17 cellular contexts compared by ENCODE assay signal in the genomic region with DNA sequence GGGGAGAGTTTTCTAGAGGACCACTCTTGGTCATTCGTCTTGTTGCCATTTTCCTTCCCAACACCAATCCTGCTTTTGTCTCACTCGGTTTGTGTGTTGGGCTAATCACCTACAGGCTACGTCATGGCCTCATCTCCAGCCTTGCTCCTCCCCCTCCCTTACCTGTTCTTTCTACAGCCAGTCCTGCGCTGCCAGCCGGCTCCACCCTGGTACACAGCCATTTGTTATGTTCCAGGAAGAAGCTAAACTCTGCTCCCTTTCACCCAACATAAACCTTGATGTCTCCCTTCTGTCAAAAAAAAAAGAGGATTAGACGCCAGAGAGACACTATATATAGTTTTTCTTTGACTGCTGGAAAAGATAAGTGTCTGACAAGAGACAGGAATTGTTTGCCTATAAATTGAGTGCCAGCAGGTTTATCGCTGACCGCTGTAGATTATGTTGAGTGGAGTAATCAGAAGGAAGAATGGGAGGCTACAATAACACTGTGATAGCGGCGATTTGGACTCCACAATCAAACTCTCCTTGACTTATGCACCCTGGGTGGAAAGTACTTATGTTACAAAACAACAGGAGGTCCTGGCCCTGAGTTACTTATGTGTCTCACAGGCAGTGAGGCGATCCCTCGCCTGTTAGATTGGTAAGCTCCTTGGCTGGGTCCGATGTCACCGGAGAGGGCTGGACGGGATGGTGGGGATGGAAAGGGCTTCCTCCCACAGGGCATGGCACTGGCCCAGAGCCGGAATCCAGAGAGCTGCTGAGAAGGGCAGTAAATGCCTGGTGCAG.
DNase-seq lines count a peak whose midpoint lies in the region; ATAC-seq and TF ChIP-seq lines count a peak whose summit lies in the region.
"Had no signal": no experiment of that assay in that cellular context is flagged by ENCODE, and none has a peak within 500 bp of the region (broad histone marks: within the 10 kb centered on the region; RNA-seq: fewer than 3 reads in every experiment).

No MANE protein-coding gene starts in this region.

- no peaks in the 10 kb centered on the region for H4K20me1 ChIP-seq in GM23338 (replicated peaks; ENCODE audit: insufficient read depth)

- H2AFZ ChIP-seq in GM23338, result no peak overlapping the region
- H2AFZ ChIP-seq: GM23248 had no signal

- no peak for TF ChIP-seq CTCF in GM23338 (conservative IDR thresholded peaks at IDR 0.05; ENCODE audit: low read depth in 2 of 2)
- no peak for TF ChIP-seq CTCF in colonic mucosa (IDR thresholded peaks at IDR 0.05)

- peaks cover 2% of the 10 kb centered on the region for H3K27me3 Mint-ChIP-seq in GM23338 (ENCODE audit: insufficient read depth, low read depth, poor library complexity)
- H3K27me3 Mint-ChIP-seq: activated CD8-positive, alpha-beta T cell treated with anti-CD3 and anti-CD28 coated beads for 36 hours had no signal

- H3K27me3 ChIP-seq in GM23338 (ENCODE audit: insufficient read depth) (no peaks in the 10 kb centered on the region), colonic mucosa (no peaks in the 10 kb centered on the region), mucosa of rectum (ENCODE audit: control insufficient read depth in 2 of 2, insufficient read depth in 2 of 2, low read length in 2 of 2) (no peaks in the 10 kb centered on the region)
- H3K27me3 ChIP-seq: dorsolateral prefrontal cortex had no signal

- H3F3A ChIP-seq in GM23338 (replicated peaks; ENCODE audit: low read depth), result no peaks in the 10 kb centered on the region

- no peak for DNase-seq in GM23338 (ENCODE audit: low spot score)
- peak; percentile 96 for DNase-seq in NCI-H2029 treated with DMSO at 0.1 percent for 48 hours (lab: John Stamatoyannopoulos, UW)
- DNase-seq in colonic mucosa, result peak; percentile 82
- no peak for DNase-seq in NCI-H2107 treated with DMSO at 0.1 percent for 48 hours (lab: John Stamatoyannopoulos, UW; ENCODE audit: unreplicated experiment)
- no peak for DNase-seq in stimulated activated CD4-positive, alpha-beta T cell treated with anti-CD3 and anti-CD28 coated beads, Interleukin-15, amount 100 ng/mL, for 24 hours
- DNase-seq: activated CD8-positive, alpha-beta T cell treated with anti-CD3 and anti-CD28 coated beads for 36 hours; activated effector memory CD4-positive, alpha-beta T cell treated with anti-CD3 and anti-CD28 coated beads, Interleukin-2, amount 50 U/mL, for 16 hours; Caco-2; dorsolateral prefrontal cortex; GM23248; mammary epithelial cell; SIG-M5 had no signal

- ATAC-seq in GM23338 (peak; percentile 58), GM18517 (IDR thresholded peaks at IDR 0.05; ENCODE audit: unreplicated experiment) (no peak), esophagus mucosa (no peak)
- ATAC-seq: activated CD8-positive, alpha-beta T cell treated with anti-CD3 and anti-CD28 coated beads for 36 hours had no signal

- H3K9me3 Mint-ChIP-seq in GM23338, result 0 out of 3 replicates have a peak, but pooled peaks cover 2% of the 10 kb centered on the region
- H3K9me3 Mint-ChIP-seq: activated CD8-positive, alpha-beta T cell treated with anti-CD3 and anti-CD28 coated beads for 36 hours; T-helper 2 cell treated with Interferon-gamma antibody and Interleukin-4, amounts not matched to agents 5 μg/mL and 100 μg/mL, for 36 hours had no signal

- no peaks in the 10 kb centered on the region for H3K4me1 ChIP-seq in GM23338 (ENCODE audit: insufficient read depth)
- H3K4me1 ChIP-seq in colonic mucosa, result no peaks in the 10 kb centered on the region
- peaks cover 6 to 10% of the 10 kb centered on the region in 2 donors for H3K4me1 ChIP-seq in mucosa of rectum (ENCODE audit: control insufficient read depth in 2 of 2, insufficient read depth in 2 of 2, low read length in 2 of 2)

- H3K9me2 ChIP-seq in GM23338 (ENCODE audit: insufficient read depth), result no peaks in the 10 kb centered on the region

- H3K27ac ChIP-seq in GM23338 (ENCODE audit: low read depth), result no peak overlapping the region
- peak overlapping the region; percentile 70 for H3K27ac ChIP-seq in colonic mucosa
- H3K27ac ChIP-seq in mucosa of rectum (ENCODE audit: low read depth in 2 of 2, low read length in 2 of 2), result peak overlapping the region; percentile 77 to 81
- H3K27ac ChIP-seq: dorsolateral prefrontal cortex, GM23248, skin epidermis had no signal

- no peak overlapping the region for H3K4me3 Mint-ChIP-seq in GM23338
- H3K4me3 Mint-ChIP-seq: activated CD8-positive, alpha-beta T cell treated with anti-CD3 and anti-CD28 coated beads for 36 hours; T-helper 2 cell treated with Interferon-gamma antibody and Interleukin-4, amounts not matched to agents 5 μg/mL and 100 μg/mL, for 36 hours had no signal

- H3K9ac ChIP-seq in colonic mucosa (ENCODE audit: low read depth in 2 of 2, low read length in 2 of 2), result peak overlapping the region in 1 of 2 donors; percentile 43
- peak overlapping the region; percentile 7 to 51 for H3K9ac ChIP-seq in mucosa of rectum (ENCODE audit: low read depth in 1 of 2, low read length in 2 of 2)
- H3K9ac ChIP-seq: GM23248 had no signal

- peaks cover 3% of the 10 kb centered on the region; the same call in 1 of the 3 replicates for H3K4me1 Mint-ChIP-seq in GM23338

- H3K36me3 ChIP-seq in GM23338 (ENCODE audit: insufficient read depth), result no peaks in the 10 kb centered on the region
- H3K36me3 ChIP-seq in colonic mucosa, result no peaks in the 10 kb centered on the region
- no peaks in the 10 kb centered on the region for H3K36me3 ChIP-seq in mucosa of rectum (ENCODE audit: control insufficient read depth in 2 of 2, insufficient read depth in 2 of 2, low read length in 2 of 2)

- H3K9me3 ChIP-seq in colonic mucosa (no peaks in the 10 kb centered on the region), mucosa of rectum (ENCODE audit: control insufficient read depth in 2 of 2, low read length in 2 of 2) (no peaks in the 10 kb centered on the region)
- H3K9me3 ChIP-seq: Caco-2 had no signal

- H3K36me3 Mint-ChIP-seq in GM23338 (ENCODE audit: low read depth), result 0 out of 3 replicates have a peak, but pooled peaks cover 4% of the 10 kb centered on the region

- intact Hi-C loops in colonic mucosa (cut with DNase I), result no loop called here

- no peaks in the 10 kb centered on the region for H3K79me2 ChIP-seq in GM23338 (replicated peaks; ENCODE audit: insufficient read depth)

- no peak overlapping the region for H3K27ac Mint-ChIP-seq in GM23338
- H3K27ac Mint-ChIP-seq: activated CD8-positive, alpha-beta T cell treated with anti-CD3 and anti-CD28 coated beads for 36 hours; T-helper 2 cell treated with Interferon-gamma antibody and Interleukin-4, amounts not matched to agents 5 μg/mL and 100 μg/mL, for 36 hours had no signal

- H3K4me2 ChIP-seq in GM23338, result no peak overlapping the region

- H3K4me3 ChIP-seq in GM23338, result no peak overlapping the region
- H3K4me3 ChIP-seq in colonic mucosa, result peak overlapping the region; percentile 1
- H3K4me3 ChIP-seq in mucosa of rectum (ENCODE audit: low read length in 2 of 2), result peak overlapping the region; percentile 57 to 66
- H3K4me3 ChIP-seq: dorsolateral prefrontal cortex, GM23248, skin epidermis had no signal

TF ChIP-seq in GM23338, 12 proteins besides CTCF, POLR2A, EP300 and RAD21 (continues in another document):
- no peak for TF ChIP-seq ZNF331 (CRISPR knock-in tag; IDR thresholded peaks at IDR 0.05; ENCODE audit: low read depth)

Comparison
In these comparisons a context has a peak if more than half of its experiments do, and no peak if none do; other contexts are left out.
1. DNase-seq: peak in NCI-H2029 treated with DMSO at 0.1 percent for 48 hours (single experiment) and colonic mucosa (single experiment); none in GM23338 (single experiment), NCI-H2107 treated with DMSO at 0.1 percent for 48 hours (single experiment) and stimulated activated CD4-positive, alpha-beta T cell treated with anti-CD3 and anti-CD28 coated beads, Interleukin-15, amount 100 ng/mL, for 24 hours (single experiment).